ENCODE assay signal across 8 cellular contexts in the genomic region with DNA sequence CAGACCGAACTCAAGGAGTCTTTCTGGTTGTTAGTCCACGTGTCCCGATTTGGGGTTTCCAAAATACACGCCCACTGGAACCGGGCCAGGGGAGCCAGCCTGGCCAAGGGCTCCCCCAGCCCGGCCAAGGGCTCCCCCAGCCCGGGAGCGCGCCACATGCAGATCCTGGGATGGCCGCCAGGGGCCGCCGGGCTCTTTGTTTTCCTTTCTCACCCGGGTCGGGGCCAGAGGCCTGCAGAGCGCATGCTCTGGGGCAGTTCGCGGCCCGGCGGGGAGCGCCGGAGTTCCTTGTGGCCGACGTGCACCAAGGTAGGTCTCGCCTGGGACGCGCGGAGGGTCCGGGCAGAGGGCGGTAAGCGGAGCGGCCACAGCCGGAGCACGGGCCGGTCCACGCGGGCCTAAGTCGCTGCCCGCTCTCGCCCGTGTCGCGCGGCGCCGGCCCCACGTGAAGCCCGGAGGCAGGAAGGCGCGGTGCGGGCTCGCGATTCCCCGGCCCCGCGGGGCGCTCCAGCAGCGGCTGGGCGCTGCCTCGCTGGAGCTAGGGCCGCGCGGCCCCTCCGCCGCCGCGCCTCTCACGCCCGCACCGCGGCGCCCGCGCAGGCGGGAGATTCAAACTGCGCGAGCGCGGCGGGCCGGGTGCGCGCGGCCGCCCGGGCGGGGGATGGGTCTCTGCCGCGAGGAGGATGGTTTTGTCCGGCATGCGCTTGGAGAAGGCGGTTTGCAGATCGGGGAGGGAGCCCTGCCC.
A peak's percentile ranks its signal among the peaks of the same experiment; 100 is the strongest.
DNase-seq lines count a peak whose midpoint lies in the region; ATAC-seq and TF ChIP-seq lines count a peak whose summit lies in the region.

No MANE protein-coding gene starts in this region.

- peak overlapping the region; percentile 57 to 87 (median 76) for H3K9ac ChIP-seq in subcutaneous abdominal adipose tissue (ENCODE audit: low read length in 5 of 5)

- DNase-seq in ELR (ENCODE audit: low read depth): peak; percentile 89
- DNase-seq in RWPE1 (ENCODE audit: low spot score): peak; percentile 88
- DNase-seq in activated effector memory CD4-positive, alpha-beta T cell treated with anti-CD3 and anti-CD28 coated beads, Interleukin-2, amount 50 U/mL, for 16 hours: peak; percentile 96
- peak; percentile 83 to 95 for DNase-seq in foreskin fibroblast

- H3K4me1 ChIP-seq in neuron (ENCODE audit: insufficient read depth, low read length) (peaks cover 11% of the 10 kb centered on the region), subcutaneous abdominal adipose tissue (ENCODE audit: control insufficient read depth in 5 of 5, insufficient read depth in 5 of 5, low read length in 5 of 5) (peaks cover 8 to 18% (median 14%) of the 10 kb centered on the region in 5 donors)

- peak overlapping the region; percentile 90 for H3K27ac ChIP-seq in RWPE1
- H3K27ac ChIP-seq in subcutaneous abdominal adipose tissue (ENCODE audit: low read depth, low read length): peak overlapping the region; percentile 60

- H2AFZ ChIP-seq in neuron (ENCODE audit: low read depth, low read length): peak overlapping the region; percentile 6

- H3K4me3 ChIP-seq in foreskin fibroblast (ENCODE audit: low read depth in 1 of 2, low read length in 2 of 2) (peak overlapping the region; percentile 69 to 70), neuron (ENCODE audit: low read length) (peak overlapping the region; percentile 93), subcutaneous abdominal adipose tissue (ENCODE audit: low read depth in 1 of 5, low read length in 5 of 5) (peak overlapping the region; percentile 64 to 82 (median 70))

- POLR2A ChIA-PET in RWPE1 (lab: Yijun Ruan, JAX; ENCODE audit: low non-redundant PET): interaction anchor here (1.0 kb wide), 1 partner anchor 55 kb away, joined by 9 read pairs; no protein-coding TSS in a partner anchor

- no peaks in the 10 kb centered on the region for H3K27me3 ChIP-seq in neuron (ENCODE audit: insufficient read depth, low read length)
- H3K27me3 ChIP-seq in subcutaneous abdominal adipose tissue (ENCODE audit: control insufficient read depth in 5 of 5, insufficient read depth in 4 of 5, low read length in 5 of 5): no peaks in the 10 kb centered on the region

- CTCF ChIA-PET in RWPE1 (lab: Yijun Ruan, JAX): interaction anchor here (0.7 to 1.0 kb wide), 3 partner anchors 51 to 276 kb away, joined by 4 to 5 read pairs (median 4); no protein-coding TSS in a partner anchor

- peaks cover 6% of the 10 kb centered on the region for H3K36me3 ChIP-seq in neuron (ENCODE audit: insufficient read depth, low read length)
- H3K36me3 ChIP-seq in subcutaneous abdominal adipose tissue (ENCODE audit: control insufficient read depth in 5 of 5, insufficient read depth in 5 of 5, low read length in 5 of 5): peaks cover 0 to 10% (median 4%) of the 10 kb centered on the region in 5 donors

- TF ChIP-seq CTCF in LNCAP (IDR thresholded peaks at IDR 0.05) (peak; percentile 96), RWPE1 (conservative IDR thresholded peaks at IDR 0.05; ENCODE audit: low read depth) (peak; percentile 96), foreskin fibroblast (IDR thresholded peaks at IDR 0.05; ENCODE audit: low read depth, low read length) (peak; percentile 97)

- ATAC-seq in GM21825 (IDR thresholded peaks at IDR 0.05; ENCODE audit: unreplicated experiment): peak; percentile 69

- no peaks in the 10 kb centered on the region for H3K9me3 ChIP-seq in neuron (ENCODE audit: low read length)
- H3K9me3 ChIP-seq in subcutaneous abdominal adipose tissue (ENCODE audit: control insufficient read depth in 5 of 5, low read length in 5 of 5): no peaks in the 10 kb centered on the region

Comparison
In these comparisons a context has a peak if more than half of its experiments do, and no peak if none do; other contexts are left out.
1. Peak in every context shown above with its lines: DNase-seq, ATAC-seq, H3K4me3 ChIP-seq and H3K27ac ChIP-seq.